In the genomic region with DNA sequence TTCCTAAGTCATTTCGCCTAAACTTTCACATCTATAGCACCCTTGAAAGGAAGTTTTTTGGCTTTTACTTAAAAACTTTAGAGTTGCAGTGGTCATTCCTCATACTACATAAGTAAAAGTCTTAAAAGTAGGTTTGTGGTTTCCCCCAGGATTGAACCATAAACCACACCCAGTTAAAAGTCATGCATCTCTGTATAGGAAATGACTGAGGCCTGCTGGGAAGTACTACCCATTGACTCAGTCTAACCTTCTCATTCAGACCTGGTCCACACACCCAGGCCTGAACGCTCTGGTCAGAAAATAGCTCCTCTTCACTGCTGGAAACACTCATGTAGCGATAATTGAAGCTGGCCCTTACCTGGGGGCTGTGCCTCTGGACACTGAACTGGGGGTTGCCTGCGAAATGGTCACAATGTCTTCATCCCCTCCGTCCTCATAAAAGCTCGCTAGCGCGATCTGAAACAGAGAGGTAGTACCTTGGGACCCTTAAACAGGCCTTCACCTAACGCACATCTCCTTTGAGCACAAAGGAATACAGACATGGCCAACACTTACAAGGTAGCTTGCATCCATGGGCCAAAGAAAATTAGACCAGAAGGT, we compare ENCODE assay signal across 18 cellular contexts. TPM values are rescaled to one million over a fixed set of nuclear protein-coding genes. Genes with fewer than 3 reads are reported as not detected.
DNase-seq lines count a peak whose midpoint lies in the region; ATAC-seq and TF ChIP-seq lines count a peak whose summit lies in the region.
"Had no signal": no experiment of that assay in that cellular context is flagged by ENCODE, and none has a peak within 500 bp of the region (broad histone marks: within the 10 kb centered on the region; RNA-seq: fewer than 3 reads in every experiment).

No MANE protein-coding gene starts in this region.

- no peak overlapping the region for H2AFZ ChIP-seq in GM23248

- H3K9me3 ChIP-seq in GM23248 (ENCODE audit: low read depth) (no peaks in the 10 kb centered on the region), gastrocnemius medialis (no peaks in the 10 kb centered on the region), left lung (no peaks in the 10 kb centered on the region)
- H3K9me3 ChIP-seq: mucosa of descending colon, thoracic aorta had no signal

- H3K4me2 ChIP-seq in GM23248 (ENCODE audit: unreplicated experiment): no peak overlapping the region

- peaks cover 71% of the 10 kb centered on the region for H3K36me3 Mint-ChIP-seq in activated T-cell treated with anti-CD3 and anti-CD28 coated beads, Interleukin-2, amount 50 U/mL, for 24 hours (ENCODE audit: low read depth)
- H3K36me3 Mint-ChIP-seq in activated T-helper 17 cell treated with anti-CD3 and anti-CD28 coated beads, Interleukin-2, amount 50 U/mL, for 72 hours (ENCODE audit: low read depth): peaks cover 56% of the 10 kb centered on the region
- no peaks in the 10 kb centered on the region for H3K36me3 Mint-ChIP-seq in neural crest cell (ENCODE audit: low read depth)

- peaks cover 71% of the 10 kb centered on the region for H3K79me2 ChIP-seq in GM23248 (ENCODE audit: insufficient read depth)

- no peak for TF ChIP-seq POLR2A in gastrocnemius medialis (IDR thresholded peaks at IDR 0.05)

- H3F3A ChIP-seq in GM23248 (ENCODE audit: insufficient read depth): peaks cover 11% of the 10 kb centered on the region; the same call in 1 of the 2 replicates

- 96 to 99% methylated on average over 9 of the region's 9 CpGs for WGBS in GM23248 (ENCODE audit: low coverage in 1 of 2, low lambda C conversion rate in 2 of 2, missing lambda C conversion rate in 2 of 2), 2 experiments

- H3K9ac ChIP-seq in GM23248: no peak overlapping the region

- H3K36me3 ChIP-seq in GM23248 (ENCODE audit: low read depth) (peaks cover 16% of the 10 kb centered on the region), gastrocnemius medialis (peaks cover 0 to 39% of the 10 kb centered on the region in 2 donors), left lung (peaks cover 0 to 51% of the 10 kb centered on the region in 2 donors)

- 0 out of 2 replicates have a peak, but pooled peaks cover 12% of the 10 kb centered on the region for H4K20me1 ChIP-seq in GM23248 (ENCODE audit: insufficient read depth)

- H3K9me2 ChIP-seq in GM23248 (ENCODE audit: insufficient read depth): no peaks in the 10 kb centered on the region

- in situ Hi-C loops in GM23248 (cut with MboI): no loop called here
- in situ Hi-C loops in gastrocnemius medialis (cut with MboI; ENCODE audit: low sequenced_read_pairs in 4 of 4): loop anchor here (25.0 kb wide), 2 partner anchors 327 to 352 kb away; partner anchors contain the start of gene PSMF1 (in 1 of the 4)

- no peaks in the 10 kb centered on the region for H3K9me3 Mint-ChIP-seq in activated T-cell treated with anti-CD3 and anti-CD28 coated beads, Interleukin-2, amount 50 U/mL, for 24 hours
- no peaks in the 10 kb centered on the region for H3K9me3 Mint-ChIP-seq in activated T-helper 17 cell treated with anti-CD3 and anti-CD28 coated beads, Interleukin-2, amount 50 U/mL, for 72 hours
- H3K9me3 Mint-ChIP-seq in neural crest cell: no peaks in the 10 kb centered on the region
- H3K9me3 Mint-ChIP-seq: activated B cell treated with CpG ODN at 0.5 μM for 24 hours had no signal

- peak overlapping the region; percentile 10; the same call in 1 of the 2 replicates for H3K27ac ChIP-seq in GM23248
- no peak overlapping the region for H3K27ac ChIP-seq in gastrocnemius medialis
- H3K27ac ChIP-seq in left lung: no peak overlapping the region
- H3K27ac ChIP-seq: thoracic aorta had no signal

- TF ChIP-seq CTCF in neural crest cell (conservative IDR thresholded peaks at IDR 0.05): no peak
- no peak for TF ChIP-seq CTCF in gastrocnemius medialis (IDR thresholded peaks at IDR 0.05 in 4 of 5, conservative IDR thresholded peaks at IDR 0.05 in 1 of 5)
- no peak for TF ChIP-seq CTCF in left lung (IDR thresholded peaks at IDR 0.05)

- peaks cover 20% of the 10 kb centered on the region for H3K4me1 ChIP-seq in GM23248 (ENCODE audit: insufficient read depth)
- H3K4me1 ChIP-seq in gastrocnemius medialis: peaks cover 25 to 33% of the 10 kb centered on the region in 2 donors
- peaks cover 12 to 65% of the 10 kb centered on the region in 2 donors for H3K4me1 ChIP-seq in left lung

- peak; percentile 50 for ATAC-seq in activated T-helper 17 cell treated with anti-CD3 and anti-CD28 coated beads, Interleukin-2, amount 50 U/mL, for 72 hours (replicated peaks)
- ATAC-seq in gastrocnemius medialis (no peak), HG02798 (IDR thresholded peaks at IDR 0.05; ENCODE audit: poor library complexity, unreplicated experiment) (no peak), left lung (no peak)
- ATAC-seq: left cardiac atrium, mucosa of descending colon had no signal

- H3K27ac Mint-ChIP-seq in activated T-cell treated with anti-CD3 and anti-CD28 coated beads, Interleukin-2, amount 50 U/mL, for 24 hours: peak overlapping the region; percentile 94
- H3K27ac Mint-ChIP-seq in activated T-helper 17 cell treated with anti-CD3 and anti-CD28 coated beads, Interleukin-2, amount 50 U/mL, for 72 hours: peak overlapping the region; percentile 65
- H3K27ac Mint-ChIP-seq in neural crest cell (ENCODE audit: unreplicated experiment): no peak overlapping the region
- H3K27ac Mint-ChIP-seq: activated B cell treated with CpG ODN at 0.5 μM for 24 hours had no signal

- H3K27me3 ChIP-seq in GM23248 (replicated peaks; ENCODE audit: insufficient read depth) (no peaks in the 10 kb centered on the region), gastrocnemius medialis (no peaks in the 10 kb centered on the region), left lung (no peaks in the 10 kb centered on the region)

- intact Hi-C loops in gastrocnemius medialis (cut with DNase I; ENCODE audit: low total_unique reads) (loop anchor here (2.0 to 10.0 kb wide), 2 partner anchors 339 to 629 kb away; partner anchors contain the start of gene FAM110A), left lung (cut with DNase I) (no loop called here)

- H3K4me3 ChIP-seq in GM23248: no peak overlapping the region
- H3K4me3 ChIP-seq in gastrocnemius medialis: no peak overlapping the region
- H3K4me3 ChIP-seq in left lung: no peak overlapping the region
- H3K4me3 ChIP-seq: mucosa of descending colon, thoracic aorta had no signal

- peaks cover 53% of the 10 kb centered on the region for H3K4me1 Mint-ChIP-seq in activated T-cell treated with anti-CD3 and anti-CD28 coated beads, Interleukin-2, amount 50 U/mL, for 24 hours (ENCODE audit: low read depth)
- peaks cover 44% of the 10 kb centered on the region for H3K4me1 Mint-ChIP-seq in activated T-helper 17 cell treated with anti-CD3 and anti-CD28 coated beads, Interleukin-2, amount 50 U/mL, for 72 hours
- peaks cover 20% of the 10 kb centered on the region for H3K4me1 Mint-ChIP-seq in neural crest cell

- H3K4me3 Mint-ChIP-seq in activated T-cell treated with anti-CD3 and anti-CD28 coated beads, Interleukin-2, amount 50 U/mL, for 24 hours: peak overlapping the region; percentile 86
- H3K4me3 Mint-ChIP-seq in activated T-helper 17 cell treated with anti-CD3 and anti-CD28 coated beads, Interleukin-2, amount 50 U/mL, for 72 hours: peak overlapping the region; percentile 90
- peak overlapping the region; percentile 18 for H3K4me3 Mint-ChIP-seq in neural crest cell

- no peak for DNase-seq in activated T-cell treated with anti-CD3 and anti-CD28 coated beads, Interleukin-2, amount 50 U/mL, for 24 hours
- no peak for DNase-seq in activated T-cell treated with anti-CD3 and anti-CD28 coated beads, Interleukin-2, amount 50 U/mL, for 48 hours
- DNase-seq in GM23248 (peak; percentile 51), neural crest cell (ENCODE audit: low read depth, low spot score) (no peak), gastrocnemius medialis (no peak), left lung (no peak)
- DNase-seq: activated B cell treated with CpG ODN at 0.5 μM for 24 hours; left cardiac atrium; mucosa of descending colon; NCI-H187; NCI-H446; NK-92 treated with Interleukin-12 subunit alpha and Interleukin-12 subunit beta, amount 100 ng/mL, for 24 hours; stimulated activated CD4-positive, alpha-beta T cell treated with anti-CD3 and anti-CD28 coated beads, Interleukin-4, amount 100 ng/mL, for 24 hours had no signal

- H3K27me3 Mint-ChIP-seq in activated T-cell treated with anti-CD3 and anti-CD28 coated beads, Interleukin-2, amount 50 U/mL, for 24 hours: peaks cover 9% of the 10 kb centered on the region
- H3K27me3 Mint-ChIP-seq in activated T-helper 17 cell treated with anti-CD3 and anti-CD28 coated beads, Interleukin-2, amount 50 U/mL, for 72 hours: no peaks in the 10 kb centered on the region
- H3K27me3 Mint-ChIP-seq in neural crest cell (ENCODE audit: low read depth): peaks cover 18% of the 10 kb centered on the region
- H3K27me3 Mint-ChIP-seq: activated B cell treated with CpG ODN at 0.5 μM for 24 hours had no signal

RNA-seq across cellular contexts. Expression of gene NSFL1C, which starts 2.6 kb away (rescaled TPM):
- total RNA-seq in GM23248 (2014; rRNA removed; shearing (Covaris generic)): 22.2 and 32.0 TPM in 2 replicates
- polyA plus RNA-seq in GM23248 (2016; fragmentation: Nextera tagmentation; extraction: Ambion mirVana): 84.2 and 88.7 TPM in 2 replicates
- total RNA-seq in activated T-helper 17 cell treated with anti-CD3 and anti-CD28 coated beads, Interleukin-2, amount 50 U/mL, for 72 hours: 10 to 100 TPM; 29.2 to 51.5 TPM
- total RNA-seq in neural crest cell: 93.9 and 97.7 TPM in 2 replicates
- 10 to 100 TPM; 68.0 to 91.4 (median 80.6) TPM for total RNA-seq in gastrocnemius medialis
- 10 to 100 TPM; 60.5 to 96.9 TPM for total RNA-seq in left lung

RNA-seq across cellular contexts. Expression of gene SIRPB2, which starts 27.1 kb away (rescaled TPM):
- not detected in 2 replicates for total RNA-seq in GM23248 (2014; rRNA removed; shearing (Covaris generic))
- polyA plus RNA-seq in GM23248 (2016; fragmentation: Nextera tagmentation; extraction: Ambion mirVana): not detected in 2 replicates
- total RNA-seq in activated T-helper 17 cell treated with anti-CD3 and anti-CD28 coated beads, Interleukin-2, amount 50 U/mL, for 72 hours: not detected
- total RNA-seq in neural crest cell: not detected in 2 replicates
- total RNA-seq in gastrocnemius medialis: 1 to 10 TPM in 2 of 4 donors, under 1 TPM in 2; 0.94 to 6.2 (median 1.5) TPM
- 10 to 100 TPM in 1 of 2 donors, 1 to 10 TPM in 1; 9.2 to 29.9 TPM for total RNA-seq in left lung
- total RNA-seq: activated B cell treated with CpG ODN at 0.5 μM for 24 hours, fibroblast of villous mesenchyme, HT1080 had no signal

Comparison
In these comparisons a context has a peak if more than half of its experiments do, and no peak if none do; other contexts are left out.
1. H3K4me3 Mint-ChIP-seq: peak in every context shown above with its lines; median percentile 90 in activated T-helper 17 cell treated with anti-CD3 and anti-CD28 coated beads, Interleukin-2, amount 50 U/mL, for 72 hours; 86 in activated T-cell treated with anti-CD3 and anti-CD28 coated beads, Interleukin-2, amount 50 U/mL, for 24 hours; 18 in neural crest cell.